Comparison of ENCODE assay signal across 8 cellular contexts in genomic region chr2:263774-264492, GRCh38. TPM values are rescaled to one million over a fixed set of nuclear protein-coding genes. Genes with fewer than 3 reads are reported as not detected.
A peak's percentile ranks its signal among the peaks of the same experiment; 100 is the strongest.
DNase-seq lines count a peak whose midpoint lies in the region; ATAC-seq and TF ChIP-seq lines count a peak whose summit lies in the region.

TSS of gene SH3YL1 (minus strand) at chr2:264032. CDS start at chr2:263984, 48 bp downstream.

- H3K9me3 Mint-ChIP-seq in chondrocyte (ENCODE audit: low read depth) = peaks cover 2% of the 10 kb centered on the region

- CTCF ChIA-PET in AG04449 (lab: Yijun Ruan, JAX) = interaction anchor here (1.4 kb wide), 1 partner anchor 9 kb away, joined by 3 read pairs; no protein-coding TSS in a partner anchor

- ATAC-seq in GM19372 (IDR thresholded peaks at IDR 0.05; ENCODE audit: low read depth, unreplicated experiment) = peak; percentile 23
- ATAC-seq in HG03565 (IDR thresholded peaks at IDR 0.05; ENCODE audit: unreplicated experiment) = peak; percentile 14
- peak; percentile 22 for ATAC-seq in left lobe of liver
- no peak for ATAC-seq in GM18861 (IDR thresholded peaks at IDR 0.05; ENCODE audit: unreplicated experiment)

- H3K4me3 ChIP-seq in AG04449 (ENCODE audit: low read depth, low read length) = peak within 1 kb of the TSS; percentile 97

- H3K4me3 Mint-ChIP-seq in chondrocyte (ENCODE audit: unreplicated experiment) = peak within 1 kb of the TSS; percentile 92

- H3K27ac Mint-ChIP-seq in chondrocyte (ENCODE audit: unreplicated experiment) = peak within 1 kb of the TSS; percentile 96

- POLR2A ChIA-PET in AG04449 (lab: Yijun Ruan, JAX) = no interaction called here

- no peak for TF ChIP-seq CTCF in AG04449 (IDR thresholded peaks at IDR 0.05; ENCODE audit: insufficient read depth, low read length, missing control alignments)
- no peak for TF ChIP-seq CTCF in chondrocyte (IDR thresholded peaks at IDR 0.05)

- H3K27me3 Mint-ChIP-seq in chondrocyte (ENCODE audit: low read depth) = no peaks in the 10 kb centered on the region

- H3K36me3 Mint-ChIP-seq in chondrocyte (ENCODE audit: low read depth) = peaks cover 8% of the 10 kb centered on the region

- no peak for DNase-seq in AG04449 (ENCODE audit: low read depth, low spot score)
- peak; percentile 10 to 39 (median 25) for DNase-seq in activated CD4-positive, CD25-positive, alpha-beta regulatory T cell (lab: John Stamatoyannopoulos, UW)
- DNase-seq in chondrocyte (ENCODE audit: low spot score) = peak; percentile 87
- no peak for DNase-seq in left lobe of liver (ENCODE audit: low spot score)
- DNase-seq in stimulated activated CD4-positive, alpha-beta T cell treated with anti-CD3 and anti-CD28 coated beads, TNF-alpha, amount 100 ng/mL, for 1 hour (ENCODE audit: low read depth in 3 of 3, low spot score in 1 of 3) = peak; percentile 19 to 28 (median 26)

- H3K4me1 Mint-ChIP-seq in chondrocyte (ENCODE audit: low read depth) = peaks cover 49% of the 10 kb centered on the region

RNA-seq across cellular contexts. Expression of gene SH3YL1, which starts in this region (rescaled TPM):
- total RNA-seq in chondrocyte (33.7 to 52.9 TPM (median 36.1 TPM) in 3 replicates), left lobe of liver (7.3 TPM)

Comparison
In these comparisons a context has a peak if more than half of its experiments do, and no peak if none do; other contexts are left out.
1. DNase-seq: peak in activated CD4-positive, CD25-positive, alpha-beta regulatory T cell (4 of 4), chondrocyte (single experiment) and stimulated activated CD4-positive, alpha-beta T cell treated with anti-CD3 and anti-CD28 coated beads, TNF-alpha, amount 100 ng/mL, for 1 hour (3 of 3); none in AG04449 (single experiment) and left lobe of liver (single experiment).